Comparison of ENCODE assay signal across 8 cellular contexts in genomic region chr1:48471603-48472576, GRCh38. TPM values are rescaled to one million over a fixed set of nuclear protein-coding genes. Genes with fewer than 3 reads are reported as not detected.
DNase-seq lines count a peak whose midpoint lies in the region; ATAC-seq and TF ChIP-seq lines count a peak whose summit lies in the region.

SPATA6 (minus strand) TSS chr1:48472204; CDS start chr1:48472008, 196 bp downstream.

- no peaks in the 10 kb centered on the region for H4K20me1 ChIP-seq in KMS-11 (ENCODE audit: insufficient read depth)

- H3K79me2 ChIP-seq in KMS-11 (ENCODE audit: insufficient read depth, low read depth), result no peaks in the 10 kb centered on the region

- no peaks in the 10 kb centered on the region for H3K27me3 Mint-ChIP-seq in neural crest cell (ENCODE audit: low read depth)

- DNase-seq in DMS53 (lab: John Stamatoyannopoulos, UW) (peak; percentile 100), RWPE2 (ENCODE audit: low spot score) (peak; percentile 93), foreskin melanocyte (peak; percentile 83), neural crest cell (ENCODE audit: low read depth, low spot score) (peak; percentile 92)
- DNase-seq in activated naive CD4-positive, alpha-beta T cell treated with Interleukin-2 at 50 U/mL for 16 hours, result peak; percentile 89
- DNase-seq in stimulated activated naive CD8-positive, alpha-beta T cell treated with anti-CD3 and anti-CD28 coated beads, Interleukin-15, Interleukin-2, amounts not matched to agents 100 U/mL and 50 U/mL, for 24 hours, result peak; percentile 97

- H3K9me3 Mint-ChIP-seq in neural crest cell, result peaks cover 5% of the 10 kb centered on the region

- peak within 1 kb of the TSS; percentile 89 for H3K27ac Mint-ChIP-seq in neural crest cell (ENCODE audit: unreplicated experiment)

- no peak within 1 kb of the TSS for H3K4me3 ChIP-seq in KMS-11 (IDR thresholded peaks at IDR 0.05; ENCODE audit: insufficient read depth, low read depth, low read length)
- H3K4me3 ChIP-seq in RWPE2 (ENCODE audit: severe bottlenecking), result peak within 1 kb of the TSS; percentile 49

- TF ChIP-seq CTCF in KMS-11 (conservative IDR thresholded peaks at IDR 0.05; ENCODE audit: low read depth, low read length) (no peak), RWPE2 (IDR thresholded peaks at IDR 0.05; ENCODE audit: poor library complexity, severe bottlenecking) (no peak), neural crest cell (conservative IDR thresholded peaks at IDR 0.05) (no peak)

- H3K4me1 ChIP-seq in KMS-11 (ENCODE audit: low read depth, poor library complexity, severe bottlenecking), result no peaks in the 10 kb centered on the region
- H3K4me1 ChIP-seq in RWPE2 (ENCODE audit: insufficient read depth, poor library complexity, severe bottlenecking), result no peaks in the 10 kb centered on the region

- H3K4me3 Mint-ChIP-seq in neural crest cell, result peak within 1 kb of the TSS; percentile 99

- H3K4me1 Mint-ChIP-seq in neural crest cell, result peaks cover 39% of the 10 kb centered on the region

- peaks cover 9% of the 10 kb centered on the region for H3K36me3 Mint-ChIP-seq in neural crest cell (ENCODE audit: low read depth)

- no peak within 1 kb of the TSS for H3K9ac ChIP-seq in KMS-11

- no peaks in the 10 kb centered on the region for H3K9me3 ChIP-seq in RWPE2 (ENCODE audit: severe bottlenecking)

- H2AFZ ChIP-seq in KMS-11 (ENCODE audit: low read depth), result peak within 1 kb of the TSS; percentile 59; the same call in 1 of the 2 replicates

- H3K36me3 ChIP-seq in KMS-11 (ENCODE audit: insufficient read depth), result no peaks in the 10 kb centered on the region
- H3K36me3 ChIP-seq in RWPE2 (ENCODE audit: low read depth), result no peaks in the 10 kb centered on the region

- no peak within 1 kb of the TSS for H3K27ac ChIP-seq in KMS-11
- H3K27ac ChIP-seq in RWPE2 (ENCODE audit: poor library complexity, severe bottlenecking), result no peak within 1 kb of the TSS

- no peak within 1 kb of the TSS for H3K4me2 ChIP-seq in KMS-11

- ATAC-seq in GM21825 (IDR thresholded peaks at IDR 0.05; ENCODE audit: unreplicated experiment) (peak; percentile 99), RWPE2 (ENCODE audit: low read depth) (peak; percentile 91)
- ATAC-seq in stimulated activated naive CD8-positive, alpha-beta T cell treated with anti-CD3 and anti-CD28 coated beads, Interleukin-15, Interleukin-2, amounts not matched to agents 100 U/mL and 50 U/mL, for 24 hours, result peak; percentile 97

- H3K27me3 ChIP-seq in KMS-11 (ENCODE audit: insufficient read depth, low read depth) (no peaks in the 10 kb centered on the region), RWPE2 (ENCODE audit: insufficient read depth, poor library complexity, severe bottlenecking) (no peaks in the 10 kb centered on the region)

RNA-seq across cellular contexts. Expression of gene SPATA6, which starts in this region (rescaled TPM):
- 24.5 and 26.0 TPM in 2 replicates for total RNA-seq in neural crest cell
